In the genomic region with DNA sequence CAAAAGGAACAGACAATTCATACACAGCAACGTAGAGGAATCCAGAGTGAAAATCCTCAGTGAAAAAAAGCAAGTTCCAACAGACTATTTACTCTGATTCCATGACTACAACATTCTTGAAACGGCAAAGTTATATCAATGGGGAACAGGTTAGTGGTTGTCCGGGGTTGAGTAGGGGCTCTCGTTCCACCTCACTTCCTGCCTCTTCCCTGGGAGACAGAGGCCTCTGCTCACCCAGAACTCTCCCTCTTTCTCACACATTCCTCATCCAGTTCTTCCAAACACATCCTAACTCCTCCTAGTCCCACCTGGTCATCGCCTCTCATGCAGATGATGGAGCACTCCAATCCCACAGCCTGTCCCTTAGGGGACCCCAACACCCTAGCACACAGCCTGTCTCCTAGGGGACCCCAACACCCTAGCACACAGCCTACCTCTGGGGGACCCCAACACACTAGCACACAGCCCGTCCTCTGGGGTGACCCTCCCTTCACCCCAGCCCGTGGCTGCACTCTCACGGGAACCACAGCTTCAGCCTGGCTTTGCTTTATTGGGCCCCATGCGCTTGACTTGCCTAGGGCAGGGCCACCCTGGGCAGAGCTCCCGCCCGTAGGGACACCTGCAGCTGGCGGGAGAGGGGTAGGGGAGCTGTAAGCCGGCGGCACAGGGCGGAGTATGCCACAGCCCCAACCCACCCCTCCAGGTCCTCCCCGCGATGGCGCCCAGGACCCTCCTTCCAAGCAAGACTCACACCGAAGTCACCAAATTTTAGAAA, we compare ENCODE assay signal across 13 cellular contexts. TPM values are rescaled to one million over a fixed set of nuclear protein-coding genes. Genes with fewer than 3 reads are reported as not detected.
DNase-seq lines count a peak whose midpoint lies in the region; ATAC-seq and TF ChIP-seq lines count a peak whose summit lies in the region.
"Had no signal": no experiment of that assay in that cellular context is flagged by ENCODE, and none has a peak within 500 bp of the region (broad histone marks: within the 10 kb centered on the region; RNA-seq: fewer than 3 reads in every experiment).

No MANE protein-coding gene starts in this region.

- CTCF ChIA-PET in CD8-positive, alpha-beta T cell (lab: Charles Lee), result interaction anchor here (1.0 kb wide), 1 partner anchor 32 kb away, joined by 4 read pairs; no protein-coding TSS in a partner anchor

- H3K27ac ChIP-seq in CD8-positive, alpha-beta T cell (ENCODE audit: low read depth, low read length), result no peak overlapping the region
- H3K27ac ChIP-seq in HUES64 (ENCODE audit: low read depth, low read length) (no peak overlapping the region), hepatocyte (no peak overlapping the region)
- H3K27ac ChIP-seq: brain microvascular endothelial cell had no signal

- peaks cover 3% of the 10 kb centered on the region for H3K36me3 Mint-ChIP-seq in CD8-positive, alpha-beta T cell

- no peak overlapping the region for H3K27ac Mint-ChIP-seq in CD8-positive, alpha-beta T cell
- H3K27ac Mint-ChIP-seq: memory B cell had no signal

- no peak for TF ChIP-seq CTCF in CD8-positive, alpha-beta T cell (IDR thresholded peaks at IDR 0.05)
- TF ChIP-seq CTCF in hepatocyte (IDR thresholded peaks at IDR 0.05; ENCODE audit: poor library complexity), result no peak

- no peak overlapping the region for H2AFZ ChIP-seq in hepatocyte

- WGBS in HUES64, result 40% methylated on average over 17 of the region's 19 CpGs
- WGBS in hepatocyte (ENCODE audit: low lambda C conversion rate, missing lambda C conversion rate), result 65% methylated on average over 18 of the region's 19 CpGs

- intact Hi-C loops in CD8-positive, alpha-beta T cell (cut with DNase I, micrococcal nuclease), result no loop called here
- intact Hi-C loops in posterior vena cava (cut with DNase I), result no loop called here

- peaks cover 70% of the 10 kb centered on the region for H3K27me3 Mint-ChIP-seq in CD8-positive, alpha-beta T cell (ENCODE audit: low read depth)

- H3K9me3 ChIP-seq in CD8-positive, alpha-beta T cell (ENCODE audit: low read length), result peaks cover 11% of the 10 kb centered on the region
- H3K9me3 ChIP-seq in HUES64 (ENCODE audit: insufficient read depth, low read depth, low read length) (peaks cover 15% of the 10 kb centered on the region; the same call in 1 of the 2 replicates), hepatocyte (ENCODE audit: low read depth) (no peaks in the 10 kb centered on the region)

- peaks cover 35% of the 10 kb centered on the region for H3K4me1 Mint-ChIP-seq in CD8-positive, alpha-beta T cell (ENCODE audit: low read depth)

- no peak for ATAC-seq in CD8-positive, alpha-beta T cell
- ATAC-seq in GM18502 (IDR thresholded peaks at IDR 0.05; ENCODE audit: poor library complexity, unreplicated experiment) (no peak), HG02884 (IDR thresholded peaks at IDR 0.05; ENCODE audit: unreplicated experiment) (no peak)

- peak overlapping the region; percentile 93 for H3K4me2 ChIP-seq in hepatocyte

- H3K4me3 Mint-ChIP-seq in CD8-positive, alpha-beta T cell, result peak overlapping the region; percentile 35

- peaks cover 35% of the 10 kb centered on the region for H3K4me1 ChIP-seq in CD8-positive, alpha-beta T cell (ENCODE audit: insufficient read depth, low read length)
- H3K4me1 ChIP-seq in HUES64 (ENCODE audit: insufficient read depth, low read length), result no peaks in the 10 kb centered on the region
- peaks cover 24% of the 10 kb centered on the region for H3K4me1 ChIP-seq in hepatocyte (ENCODE audit: insufficient read depth)

- peak overlapping the region; percentile 62 for H3K4me3 ChIP-seq in CD8-positive, alpha-beta T cell (ENCODE audit: low read depth, low read length)
- peak overlapping the region; percentile 62 for H3K4me3 ChIP-seq in HUES64 (ENCODE audit: low read length)
- H3K4me3 ChIP-seq in hepatocyte, result no peak overlapping the region

- H3K9me2 ChIP-seq in hepatocyte (replicated peaks; ENCODE audit: insufficient read depth), result no peaks in the 10 kb centered on the region

- H3K27me3 ChIP-seq in CD8-positive, alpha-beta T cell (ENCODE audit: insufficient read depth, low read length), result peaks cover 33% of the 10 kb centered on the region
- peaks cover 67% of the 10 kb centered on the region for H3K27me3 ChIP-seq in HUES64 (ENCODE audit: insufficient read depth, low read length)
- H3K27me3 ChIP-seq in hepatocyte, result peaks cover 50% of the 10 kb centered on the region

- peaks cover 19% of the 10 kb centered on the region for H3K9me3 Mint-ChIP-seq in CD8-positive, alpha-beta T cell

- no peak for DNase-seq in CD8-positive, alpha-beta T cell
- DNase-seq in hepatocyte (ENCODE audit: low spot score) (no peak), posterior vena cava (ENCODE audit: low spot score) (peak; percentile 64), pons (ENCODE audit: low spot score) (no peak), amniotic stem cell (lab: John Stamatoyannopoulos, UW) (no peak)
- DNase-seq: brain microvascular endothelial cell, Karpas-422, NCI-H2107 had no signal

- POLR2A ChIA-PET in CD8-positive, alpha-beta T cell (lab: Charles Lee), result no interaction called here

- no peaks in the 10 kb centered on the region for H4K20me1 ChIP-seq in hepatocyte (ENCODE audit: insufficient read depth, poor library complexity, severe bottlenecking)

- no peaks in the 10 kb centered on the region for H3K36me3 ChIP-seq in CD8-positive, alpha-beta T cell (ENCODE audit: insufficient read depth, low read length)
- H3K36me3 ChIP-seq in HUES64 (ENCODE audit: insufficient read depth, low read length) (no peaks in the 10 kb centered on the region), hepatocyte (replicated peaks; ENCODE audit: insufficient read depth, low read depth) (no peaks in the 10 kb centered on the region)
- H3K36me3 ChIP-seq: brain microvascular endothelial cell had no signal

- H3K79me2 ChIP-seq in hepatocyte, result no peaks in the 10 kb centered on the region

- H3K9ac ChIP-seq in HUES64 (ENCODE audit: low read depth, low read length), result no peak overlapping the region

RNA-seq across cellular contexts. Expression of gene OCA2, which starts 5.2 kb away (rescaled TPM):
- total RNA-seq in CD8-positive, alpha-beta T cell, result not detected
- polyA plus RNA-seq in HUES64 (2013, experiment 1 of 2), result 0.25 TPM
- 0.25 TPM for polyA plus RNA-seq in HUES64 (2013, experiment 2 of 2)
- total RNA-seq in hepatocyte (22.6 and 25.1 TPM in 2 replicates), posterior vena cava (1 to 10 TPM in 1 of 2 donors, under 1 TPM in 1; 0.38 to 1.4 TPM)
- 19.8 and 27.7 TPM in 2 replicates for polyA plus RNA-seq in hepatocyte
- total RNA-seq: pulmonary artery endothelial cell had no signal
